In the genomic region with DNA sequence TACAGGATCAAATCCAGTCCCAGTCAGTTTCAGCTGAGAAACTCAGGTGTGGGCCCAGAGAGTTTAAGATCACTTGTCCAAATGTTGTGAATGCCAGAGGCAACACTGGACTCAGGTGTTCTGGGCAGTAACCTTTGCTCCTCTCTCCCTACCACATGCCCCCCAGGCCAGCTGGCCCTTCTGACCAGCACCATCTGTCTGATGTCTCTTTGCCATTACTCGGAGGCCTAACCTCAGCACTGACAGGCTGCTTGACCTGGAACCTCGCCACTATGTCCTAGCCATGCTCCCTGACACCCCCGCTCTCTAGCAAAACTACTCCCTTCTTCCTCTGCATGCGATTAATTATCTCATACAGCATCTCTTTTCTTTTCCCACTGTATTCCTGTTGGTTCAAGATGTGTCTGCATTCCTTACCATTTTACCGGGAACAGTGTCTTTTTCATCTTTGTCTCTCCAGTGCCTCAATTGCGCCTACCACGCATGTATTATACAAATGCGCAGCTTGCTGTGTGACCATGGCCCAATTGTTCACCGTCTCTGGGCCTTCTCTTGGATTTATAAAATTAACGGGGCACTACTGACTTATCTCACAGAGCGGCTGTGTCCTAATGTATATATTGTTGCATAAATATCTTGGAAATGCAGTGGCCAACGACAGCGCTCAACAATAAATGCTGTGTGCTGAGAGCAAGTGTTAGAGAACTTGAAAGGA, we compare ENCODE assay signal across 2 cellular contexts.
TF ChIP-seq lines count a peak whose summit lies in the region.

No MANE protein-coding gene starts in this region.

TF ChIP-seq in GM23338, 12 proteins besides CTCF, POLR2A, EP300 and RAD21 (continued from another document):
- TF ChIP-seq REST (IDR thresholded peaks at IDR 0.05; ENCODE audit: unreplicated experiment) = no peak

TF ChIP-seq in K562, 482 proteins besides CTCF, POLR2A, EP300 and RAD21 (continued from another document):
- no peak for TF ChIP-seq THAP12 (CRISPR knock-in tag; IDR thresholded peaks at IDR 0.05)
- TF ChIP-seq RBBP5 (IDR thresholded peaks at IDR 0.05; ENCODE audit: borderline replicate concordance, insufficient read depth, low read length, poor library complexity, severe bottlenecking) = no peak
- no peak for TF ChIP-seq CC2D1A (IDR thresholded peaks at IDR 0.05)
- no peak for TF ChIP-seq ZNF551 (CRISPR knock-in tag; IDR thresholded peaks at IDR 0.05)
- no peak for TF ChIP-seq SP2 (IDR thresholded peaks at IDR 0.05; ENCODE audit: extremely low read depth, low read depth, low read length, poor library complexity, severe bottlenecking)
- peak; percentile 72 for TF ChIP-seq BCOR (IDR thresholded peaks at IDR 0.05)
TF ChIP-seq in K562: peak in this region for 4.
